In the genomic region with DNA sequence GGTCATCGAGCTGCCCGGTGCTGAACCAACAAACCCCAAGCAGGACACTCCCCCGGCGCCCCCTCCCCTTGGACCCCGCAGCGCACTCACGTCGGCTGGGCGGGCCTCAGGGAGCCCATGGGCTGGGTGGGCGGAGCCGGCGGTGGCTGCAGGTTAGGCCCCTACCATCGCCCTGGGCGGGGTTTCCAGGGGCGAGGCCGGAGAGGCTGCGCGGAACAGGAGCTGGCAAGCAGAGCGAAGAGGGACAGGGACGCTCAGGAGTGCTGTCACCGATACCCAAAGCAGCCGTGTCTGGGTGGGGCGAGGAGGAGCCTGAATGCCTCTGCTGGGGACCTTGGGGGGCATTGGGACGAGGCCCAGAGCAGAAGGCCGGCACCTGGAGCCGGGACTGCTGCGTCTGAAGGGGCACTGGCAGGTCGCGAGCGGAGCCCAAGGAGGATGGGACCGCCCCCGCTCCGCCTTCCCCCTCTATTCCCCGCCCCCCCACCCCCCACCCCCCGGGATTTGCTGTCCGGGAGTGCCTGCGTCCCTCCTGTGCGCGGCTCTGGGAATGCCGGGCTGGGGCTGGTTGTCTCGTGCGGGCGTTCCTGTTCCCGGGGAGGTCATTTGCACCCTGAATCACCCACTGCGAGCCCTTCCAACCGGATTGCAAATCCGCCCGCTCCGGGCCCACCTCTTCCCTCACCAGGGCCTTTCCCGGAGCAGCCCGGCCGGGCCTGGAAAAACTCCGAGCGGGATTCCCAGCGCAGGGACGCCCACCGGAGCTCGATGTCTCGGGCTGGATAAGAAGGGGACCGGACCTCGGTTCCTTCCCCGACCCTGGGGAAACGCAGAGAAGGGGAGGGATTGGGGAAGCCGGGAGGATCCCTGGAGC, we compare ENCODE assay signal across 8 cellular contexts.
A peak's percentile ranks its signal among the peaks of the same experiment; 100 is the strongest.
DNase-seq lines count a peak whose midpoint lies in the region; TF ChIP-seq lines count a peak whose summit lies in the region.

No MANE protein-coding gene starts in this region.

- DNase-seq in ELR (ENCODE audit: low read depth) (peak; percentile 81), NCI-H146 treated with DMSO at 0.1 percent for 48 hours (lab: John Stamatoyannopoulos, UW; ENCODE audit: unreplicated experiment) (peak; percentile 52), UCSD-AML1 (lab: John Stamatoyannopoulos, UW; ENCODE audit: unreplicated experiment) (peak; percentile 77), brain microvascular endothelial cell (no peak), iPS-NIHi11 (ENCODE audit: low spot score) (peak; percentile 94), cerebellar nuclear complex (lab: John Stamatoyannopoulos, UW) (no peak)
- DNase-seq in stimulated activated CD4-positive, alpha-beta T cell treated with anti-CD3 and anti-CD28 coated beads, Interleukin-15, amount 100 ng/mL, for 24 hours = peak; percentile 87

- peaks cover 30% of the 10 kb centered on the region for H3K27me3 ChIP-seq in brain microvascular endothelial cell (replicated peaks)

- H3K9me3 ChIP-seq in HEK293 (ENCODE audit: control insufficient read depth, insufficient read depth, low read depth, low read length) = no peaks in the 10 kb centered on the region

- POLR2A ChIA-PET in HEK293 (lab: Yijun Ruan, JAX) = interaction anchor here (0.6 kb wide), 1 partner anchor 153 kb away, joined by 3 read pairs; no protein-coding TSS in a partner anchor

- in situ Hi-C loops in brain microvascular endothelial cell (cut with HindIII; ENCODE audit: low pct_ligation_motif_present, low sequenced_read_pairs) = no loop called here

- CTCF ChIA-PET in HEK293 (lab: Yijun Ruan, JAX) = interaction anchor here (0.7 kb wide), 2 partner anchors 14 to 46 kb away, joined by 5 to 6 read pairs; no protein-coding TSS in a partner anchor

- peaks cover 2% of the 10 kb centered on the region; the same call in 1 of the 2 replicates for H3K4me1 ChIP-seq in HEK293 (ENCODE audit: control insufficient read depth, insufficient read depth, low read length)

- peak overlapping the region; percentile 52 for H3K4me3 ChIP-seq in HEK293 (ENCODE audit: low read depth, low read length)
- H3K4me3 ChIP-seq in brain microvascular endothelial cell (ENCODE audit: low read depth, low read length) = peak overlapping the region; percentile 50

- H3K27ac ChIP-seq in HEK293 (ENCODE audit: extremely low read depth, low read depth, low read length) = peak overlapping the region; percentile 16; the same call in 1 of the 2 replicates
- no peak overlapping the region for H3K27ac ChIP-seq in brain microvascular endothelial cell

- H3K36me3 ChIP-seq in HEK293 (ENCODE audit: control insufficient read depth in 2 of 2, insufficient read depth in 1 of 2, low read length in 2 of 2) = peaks cover 0 to 9% of the 10 kb centered on the region in 2 experiments; a peak in 2 of 3 replicates
- H3K36me3 ChIP-seq in brain microvascular endothelial cell (replicated peaks) = no peaks in the 10 kb centered on the region

- TF ChIP-seq CTCF in HEK293 (tag by site-specific recombination; IDR thresholded peaks at IDR 0.05) (no peak), brain microvascular endothelial cell (IDR thresholded peaks at IDR 0.05; ENCODE audit: low read depth, low read length, missing control alignments) (no peak)

TF ChIP-seq in HEK293, 187 proteins besides CTCF, POLR2A, EP300 and RAD21 (continues in another document):
- TF ChIP-seq PRDM2 (tag by site-specific recombination; IDR thresholded peaks at IDR 0.05; ENCODE audit: borderline replicate concordance) = no peak
- TF ChIP-seq ZNF223 (tag by site-specific recombination; IDR thresholded peaks at IDR 0.05) = no peak
- no peak for TF ChIP-seq ZNF175 (tag by site-specific recombination; IDR thresholded peaks at IDR 0.05)
- TF ChIP-seq TRIM28 (IDR thresholded peaks at IDR 0.05; ENCODE audit: borderline replicate concordance, low read length) = no peak
- peak; percentile 79; the same call in 1 of the 2 replicates for TF ChIP-seq HIC1 (tag by site-specific recombination; IDR thresholded peaks at IDR 0.05)
- no peak for TF ChIP-seq ZNF501 (tag by site-specific recombination; IDR thresholded peaks at IDR 0.05)
- no peak for TF ChIP-seq REST (tag by site-specific recombination; IDR thresholded peaks at IDR 0.05)
- no peak for TF ChIP-seq ZNF747 (tag by site-specific recombination; IDR thresholded peaks at IDR 0.05)
- peak; percentile 50; the same call in 1 of the 2 replicates for TF ChIP-seq SP7 (tag by site-specific recombination; IDR thresholded peaks at IDR 0.05)

Comparison
In these comparisons a context has a peak if more than half of its experiments do, and no peak if none do; other contexts are left out.
1. DNase-seq: peak in ELR (single experiment), NCI-H146 treated with DMSO at 0.1 percent for 48 hours (single experiment), UCSD-AML1 (single experiment), iPS-NIHi11 (single experiment) and stimulated activated CD4-positive, alpha-beta T cell treated with anti-CD3 and anti-CD28 coated beads, Interleukin-15, amount 100 ng/mL, for 24 hours (single experiment); none in brain microvascular endothelial cell (single experiment) and cerebellar nuclear complex (0 of 2).